1 cellular context compared by ENCODE assay signal in the genomic region with DNA sequence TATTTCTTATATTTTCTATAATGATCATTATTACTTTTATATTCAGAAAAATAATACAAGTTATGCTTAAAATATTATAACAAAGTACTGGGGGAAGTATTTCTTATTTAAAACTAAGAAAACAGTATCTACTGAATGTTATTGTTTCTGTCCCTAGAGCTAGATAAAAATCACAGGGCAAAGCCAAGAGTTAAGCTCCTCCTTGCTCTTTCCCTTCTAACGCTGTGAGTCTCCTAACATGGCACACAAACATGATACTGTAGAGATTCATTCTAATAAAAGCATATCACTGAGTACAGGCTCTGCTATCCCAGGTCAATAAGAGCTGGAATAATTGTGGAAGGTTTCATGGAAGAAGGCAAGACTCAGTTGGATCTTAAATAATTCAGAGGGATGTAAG.
TF ChIP-seq lines count a peak whose summit lies in the region.

No MANE protein-coding gene starts in this region.

TF ChIP-seq in GM23338, 12 proteins besides CTCF, POLR2A, EP300 and RAD21 (continued from another document):
- TF ChIP-seq, protein P1, sequence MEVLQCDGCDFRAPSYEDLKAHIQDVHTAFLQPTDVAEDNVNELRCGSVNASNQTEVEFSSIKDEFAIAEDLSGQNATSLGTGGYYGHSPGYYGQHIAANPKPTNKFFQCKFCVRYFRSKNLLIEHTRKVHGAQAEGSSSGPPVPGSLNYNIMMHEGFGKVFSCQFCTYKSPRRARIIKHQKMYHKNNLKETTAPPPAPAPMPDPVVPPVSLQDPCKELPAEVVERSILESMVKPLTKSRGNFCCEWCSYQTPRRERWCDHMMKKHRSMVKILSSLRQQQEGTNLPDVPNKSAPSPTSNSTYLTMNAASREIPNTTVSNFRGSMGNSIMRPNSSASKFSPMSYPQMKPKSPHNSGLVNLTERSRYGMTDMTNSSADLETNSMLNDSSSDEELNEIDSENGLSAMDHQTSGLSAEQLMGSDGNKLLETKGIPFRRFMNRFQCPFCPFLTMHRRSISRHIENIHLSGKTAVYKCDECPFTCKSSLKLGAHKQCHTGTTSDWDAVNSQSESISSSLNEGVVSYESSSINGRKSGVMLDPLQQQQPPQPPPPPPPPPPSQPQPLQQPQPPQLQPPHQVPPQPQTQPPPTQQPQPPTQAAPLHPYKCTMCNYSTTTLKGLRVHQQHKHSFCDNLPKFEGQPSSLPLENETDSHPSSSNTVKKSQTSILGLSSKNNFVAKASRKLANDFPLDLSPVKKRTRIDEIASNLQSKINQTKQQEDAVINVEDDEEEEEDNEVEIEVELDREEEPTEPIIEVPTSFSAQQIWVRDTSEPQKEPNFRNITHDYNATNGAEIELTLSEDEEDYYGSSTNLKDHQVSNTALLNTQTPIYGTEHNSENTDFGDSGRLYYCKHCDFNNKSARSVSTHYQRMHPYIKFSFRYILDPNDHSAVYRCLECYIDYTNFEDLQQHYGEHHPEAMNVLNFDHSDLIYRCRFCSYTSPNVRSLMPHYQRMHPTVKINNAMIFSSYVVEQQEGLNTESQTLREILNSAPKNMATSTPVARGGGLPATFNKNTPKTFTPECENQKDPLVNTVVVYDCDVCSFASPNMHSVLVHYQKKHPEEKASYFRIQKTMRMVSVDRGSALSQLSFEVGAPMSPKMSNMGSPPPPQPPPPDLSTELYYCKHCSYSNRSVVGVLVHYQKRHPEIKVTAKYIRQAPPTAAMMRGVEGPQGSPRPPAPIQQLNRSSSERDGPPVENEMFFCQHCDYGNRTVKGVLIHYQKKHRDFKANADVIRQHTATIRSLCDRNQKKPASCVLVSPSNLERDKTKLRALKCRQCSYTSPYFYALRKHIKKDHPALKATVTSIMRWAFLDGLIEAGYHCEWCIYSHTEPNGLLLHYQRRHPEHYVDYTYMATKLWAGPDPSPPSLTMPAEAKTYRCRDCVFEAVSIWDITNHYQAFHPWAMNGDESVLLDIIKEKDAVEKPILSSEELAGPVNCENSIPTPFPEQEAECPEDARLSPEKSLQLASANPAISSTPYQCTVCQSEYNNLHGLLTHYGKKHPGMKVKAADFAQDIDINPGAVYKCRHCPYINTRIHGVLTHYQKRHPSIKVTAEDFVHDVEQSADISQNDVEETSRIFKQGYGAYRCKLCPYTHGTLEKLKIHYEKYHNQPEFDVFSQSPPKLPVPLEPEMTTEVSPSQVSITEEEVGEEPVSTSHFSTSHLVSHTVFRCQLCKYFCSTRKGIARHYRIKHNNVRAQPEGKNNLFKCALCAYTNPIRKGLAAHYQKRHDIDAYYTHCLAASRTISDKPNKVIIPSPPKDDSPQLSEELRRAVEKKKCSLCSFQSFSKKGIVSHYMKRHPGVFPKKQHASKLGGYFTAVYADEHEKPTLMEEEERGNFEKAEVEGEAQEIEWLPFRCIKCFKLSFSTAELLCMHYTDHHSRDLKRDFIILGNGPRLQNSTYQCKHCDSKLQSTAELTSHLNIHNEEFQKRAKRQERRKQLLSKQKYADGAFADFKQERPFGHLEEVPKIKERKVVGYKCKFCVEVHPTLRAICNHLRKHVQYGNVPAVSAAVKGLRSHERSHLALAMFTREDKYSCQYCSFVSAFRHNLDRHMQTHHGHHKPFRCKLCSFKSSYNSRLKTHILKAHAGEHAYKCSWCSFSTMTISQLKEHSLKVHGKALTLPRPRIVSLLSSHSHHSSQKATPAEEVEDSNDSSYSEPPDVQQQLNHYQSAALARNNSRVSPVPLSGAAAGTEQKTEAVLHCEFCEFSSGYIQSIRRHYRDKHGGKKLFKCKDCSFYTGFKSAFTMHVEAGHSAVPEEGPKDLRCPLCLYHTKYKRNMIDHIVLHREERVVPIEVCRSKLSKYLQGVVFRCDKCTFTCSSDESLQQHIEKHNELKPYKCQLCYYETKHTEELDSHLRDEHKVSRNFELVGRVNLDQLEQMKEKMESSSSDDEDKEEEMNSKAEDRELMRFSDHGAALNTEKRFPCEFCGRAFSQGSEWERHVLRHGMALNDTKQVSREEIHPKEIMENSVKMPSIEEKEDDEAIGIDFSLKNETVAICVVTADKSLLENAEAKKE (CRISPR knock-in tag; IDR thresholded peaks at IDR 0.05) = no peak
- TF ChIP-seq NANOG (IDR thresholded peaks at IDR 0.05; ENCODE audit: borderline replicate concordance) = no peak
TF ChIP-seq in GM23338: peak in this region for 0.
